ENCODE assay signal across 20 cellular contexts in the genomic region with DNA sequence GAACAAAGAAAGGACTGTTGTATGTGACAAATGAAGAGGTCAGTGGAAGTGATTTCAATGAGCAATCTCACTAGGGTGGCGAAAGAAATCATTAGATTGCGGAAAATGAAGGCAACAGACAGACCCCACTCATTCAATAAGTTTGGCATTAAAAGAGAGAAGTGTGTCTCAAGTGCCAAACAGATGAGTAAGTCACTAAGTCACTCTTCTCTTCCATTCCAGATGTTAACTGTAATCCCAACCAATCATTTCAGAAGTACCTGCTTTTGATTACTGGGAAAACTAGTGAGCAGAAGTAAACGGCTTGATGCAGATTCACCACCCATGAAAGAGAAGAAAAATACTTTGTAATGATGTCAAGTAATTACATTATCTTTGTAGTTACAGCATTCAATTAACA.
DNase-seq lines count a peak whose midpoint lies in the region; ATAC-seq, FAIRE-seq and TF ChIP-seq lines count a peak whose summit lies in the region.
"Had no signal": no experiment of that assay in that cellular context is flagged by ENCODE, and none has a peak within 500 bp of the region (broad histone marks: within the 10 kb centered on the region; RNA-seq: fewer than 3 reads in every experiment).

No MANE protein-coding gene starts in this region.

- H3K9ac ChIP-seq in MM.1S (ENCODE audit: low read length), result no peak overlapping the region
- H3K9ac ChIP-seq: BLaER1 had no signal

- H3K36me3 ChIP-seq in bronchial epithelial cell (ENCODE audit: control insufficient read depth, insufficient read depth, low read length), result no peaks in the 10 kb centered on the region
- H3K36me3 ChIP-seq in MM.1S (replicated peaks; ENCODE audit: insufficient read depth, low read length), result no peaks in the 10 kb centered on the region
- H3K36me3 ChIP-seq: BLaER1 had no signal

- FAIRE-seq in bronchial epithelial cell (lab: Jason Lieb, UNC), result no peak

- no peak overlapping the region for H3K27ac ChIP-seq in MM.1S (ENCODE audit: low read length)
- H3K27ac ChIP-seq: BLaER1 had no signal

- no peaks in the 10 kb centered on the region for H3K9me3 ChIP-seq in MM.1S (replicated peaks; ENCODE audit: insufficient read depth, low read length)
- H3K9me3 ChIP-seq: BLaER1 had no signal

- H3K4me3 ChIP-seq in bronchial epithelial cell (ENCODE audit: low read depth, low read length) (no peak overlapping the region), MM.1S (ENCODE audit: low read length) (no peak overlapping the region)
- H3K4me3 ChIP-seq: BLaER1 had no signal

- TF ChIP-seq CTCF in bronchial epithelial cell (IDR thresholded peaks at IDR 0.05; ENCODE audit: insufficient read depth, low read length, severe bottlenecking), result no peak
- no peak for TF ChIP-seq CTCF in MM.1S (IDR thresholded peaks at IDR 0.05; ENCODE audit: low read length)

- no peaks in the 10 kb centered on the region for H3K27me3 ChIP-seq in bronchial epithelial cell (ENCODE audit: control insufficient read depth, insufficient read depth, low read length)
- H3K27me3 ChIP-seq in MM.1S (replicated peaks; ENCODE audit: insufficient read depth, low read length), result no peaks in the 10 kb centered on the region
- H3K27me3 ChIP-seq: BLaER1 had no signal

- no peak for ATAC-seq in GM21367 (IDR thresholded peaks at IDR 0.05; ENCODE audit: unreplicated experiment)

- no peaks in the 10 kb centered on the region for H3F3A ChIP-seq in MM.1S (ENCODE audit: insufficient read depth, low read length)

- no peaks in the 10 kb centered on the region for H3K79me2 ChIP-seq in MM.1S (ENCODE audit: low read length)

- H3K9me2 ChIP-seq in MM.1S (replicated peaks; ENCODE audit: insufficient read depth, low read length), result no peaks in the 10 kb centered on the region

- no peaks in the 10 kb centered on the region for H4K20me1 ChIP-seq in MM.1S (ENCODE audit: insufficient read depth, low read length)
- H4K20me1 ChIP-seq: BLaER1 had no signal

- DNase-seq in HCEC 1CT (peak; percentile 18), bronchial epithelial cell (ENCODE audit: low read depth) (peak; percentile 23), fibroblast of peridontal ligament (ENCODE audit: extremely low read depth) (peak; percentile 43), renal cortical epithelial cell (ENCODE audit: low read depth) (peak; percentile 15), MM.1S (no peak)
- no peak for DNase-seq in activated CD4-positive, CD25-positive, alpha-beta regulatory T cell treated with anti-CD3 and anti-CD28 coated beads, Interleukin-2, amount 50 U/mL, for 72 hours
- DNase-seq: CD4-positive, alpha-beta T cell; COR-L47; DMS79; H7; HFFc6; Karpas-422; NCI-H1417 treated with DMSO at 0.1 percent for 48 hours; NCI-H187; NCI-H446; NCI-H526 treated with DMSO at 0.1 percent for 48 hours; OCI-M1; SHP77 had no signal

- no peak overlapping the region for H2AFZ ChIP-seq in MM.1S (ENCODE audit: low read length)

- H3K4me2 ChIP-seq in MM.1S (ENCODE audit: low read depth, low read length), result no peak overlapping the region
- H3K4me2 ChIP-seq: BLaER1 had no signal

- H3K4me1 ChIP-seq in MM.1S (ENCODE audit: low read length), result 0 out of 2 replicates have a peak, but pooled peaks cover 5% of the 10 kb centered on the region
- H3K4me1 ChIP-seq: BLaER1 had no signal

Comparison
In these comparisons a context has a peak if more than half of its experiments do, and no peak if none do; other contexts are left out.
1. DNase-seq: peak in HCEC 1CT (single experiment), bronchial epithelial cell (single experiment), fibroblast of peridontal ligament (single experiment) and renal cortical epithelial cell (single experiment); none in MM.1S (single experiment) and activated CD4-positive, CD25-positive, alpha-beta regulatory T cell treated with anti-CD3 and anti-CD28 coated beads, Interleukin-2, amount 50 U/mL, for 72 hours (single experiment).